15 cellular contexts compared by ENCODE assay signal in the genomic region with DNA sequence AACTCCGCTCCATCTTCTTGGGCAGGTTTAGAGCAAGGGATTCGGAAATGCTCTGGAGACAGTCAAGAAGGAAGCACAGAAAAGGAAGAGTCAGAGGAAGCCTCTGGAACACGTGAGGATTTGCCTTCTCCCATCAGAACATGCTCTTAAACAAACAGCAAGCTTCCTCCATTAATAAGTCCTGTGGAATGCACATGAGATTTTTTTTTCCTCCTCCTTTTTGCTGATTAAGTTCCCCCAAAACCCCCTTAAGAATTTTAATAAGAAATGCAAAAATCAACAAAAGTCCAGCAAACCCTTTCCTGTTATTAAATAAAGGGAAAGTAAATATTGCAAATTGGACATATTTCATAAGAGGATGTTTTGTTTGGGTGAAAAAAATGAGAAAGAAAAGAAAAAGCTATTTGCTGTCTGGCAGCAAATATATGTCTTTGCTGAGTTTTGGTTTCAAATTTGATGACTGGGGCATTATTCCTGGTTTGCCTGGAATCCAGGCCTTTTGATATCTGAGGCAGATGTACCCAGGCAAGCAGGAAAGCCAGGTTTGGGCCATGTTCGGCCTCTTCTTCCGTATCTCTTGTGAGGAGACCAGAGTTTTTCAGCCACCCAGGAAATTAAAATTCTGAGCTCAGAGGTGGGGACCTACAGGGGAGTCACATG. TPM values are rescaled to one million over a fixed set of nuclear protein-coding genes. Genes with fewer than 3 reads are reported as not detected.
DNase-seq lines count a peak whose midpoint lies in the region; ATAC-seq and TF ChIP-seq lines count a peak whose summit lies in the region.
"Had no signal": no experiment of that assay in that cellular context is flagged by ENCODE, and none has a peak within 500 bp of the region (broad histone marks: within the 10 kb centered on the region; RNA-seq: fewer than 3 reads in every experiment).

No MANE protein-coding gene starts in this region.

- H3K4me3 ChIP-seq in adipocyte (ENCODE audit: low read length) (no peak overlapping the region), fibroblast of the aortic adventitia (ENCODE audit: low read depth, low read length) (no peak overlapping the region), skeletal muscle tissue (ENCODE audit: low read length in 3 of 3) (no peak overlapping the region)
- H3K4me3 ChIP-seq: thyroid gland had no signal

- peaks cover 35% of the 10 kb centered on the region for H3K4me1 ChIP-seq in adipocyte (ENCODE audit: control insufficient read depth, insufficient read depth, low read length)
- H3K4me1 ChIP-seq in skeletal muscle tissue (ENCODE audit: control insufficient read depth in 3 of 3, insufficient read depth in 3 of 3, low read length in 3 of 3): peaks cover 0 to 12% (median 3%) of the 10 kb centered on the region in 3 donors

- H3K36me3 ChIP-seq in adipocyte (ENCODE audit: control insufficient read depth, insufficient read depth, low read length, severe bottlenecking) (no peaks in the 10 kb centered on the region), skeletal muscle tissue (ENCODE audit: control insufficient read depth in 3 of 3, insufficient read depth in 3 of 3, low read length in 3 of 3) (no peaks in the 10 kb centered on the region)
- H3K36me3 ChIP-seq: thyroid gland had no signal

- H3K27me3 ChIP-seq in adipocyte (replicated peaks; ENCODE audit: control insufficient read depth, insufficient read depth, low read length): no peaks in the 10 kb centered on the region
- no peaks in the 10 kb centered on the region for H3K27me3 ChIP-seq in skeletal muscle tissue (ENCODE audit: control insufficient read depth in 3 of 3, insufficient read depth in 3 of 3, low read length in 3 of 3)
- H3K27me3 ChIP-seq: thyroid gland had no signal

- H3K27ac ChIP-seq in skeletal muscle tissue (ENCODE audit: low read depth, low read length): peak overlapping the region; percentile 18

- DNase-seq in EH (ENCODE audit: low read depth) (peak; percentile 79), adipocyte (ENCODE audit: low read depth) (peak; percentile 56), fibroblast of the aortic adventitia (ENCODE audit: low read depth) (peak; percentile 60), ecto neural progenitor cell (ENCODE audit: low spot score) (no peak), NCI-H2227 treated with DMSO at 0.1 percent for 48 hours (lab: John Stamatoyannopoulos, UW) (no peak)
- DNase-seq in activated T-cell treated with anti-CD3 and anti-CD28 coated beads, Interleukin-2, amount 50 U/mL, for 48 hours: no peak
- DNase-seq: activated CD4-positive, alpha-beta T cell treated with anti-CD3 and anti-CD28 coated beads for 1 hour; GF-D8; glutamatergic neuron; NCI-H1105; NCI-H526 treated with DMSO at 0.1 percent for 48 hours; posterior cingulate gyrus; thyroid gland had no signal

- TF ChIP-seq CTCF in fibroblast of the aortic adventitia (IDR thresholded peaks at IDR 0.05; ENCODE audit: insufficient read depth, low read length): no peak

- H3K9ac ChIP-seq in adipocyte (ENCODE audit: low read length): peak overlapping the region; percentile 62
- no peak overlapping the region for H3K9ac ChIP-seq in skeletal muscle tissue (ENCODE audit: low read depth in 1 of 3, low read length in 3 of 3)

- H3K9me3 ChIP-seq in adipocyte (ENCODE audit: control insufficient read depth, low read length): no peaks in the 10 kb centered on the region
- H3K9me3 ChIP-seq in skeletal muscle tissue (ENCODE audit: control insufficient read depth in 3 of 3, low read length in 3 of 3): no peaks in the 10 kb centered on the region
- H3K9me3 ChIP-seq: thyroid gland had no signal

- ATAC-seq in GM19395 (IDR thresholded peaks at IDR 0.05; ENCODE audit: unreplicated experiment): no peak

RNA-seq across cellular contexts. Expression of gene TSEN2, which starts 7.9 kb away (rescaled TPM):
- 8.4 and 17.7 TPM in 2 replicates for total RNA-seq in fibroblast of the aortic adventitia (ENCODE audit: low replicate concordance)
- 15.1 TPM for total RNA-seq in skeletal muscle tissue

Comparison
In these comparisons a context has a peak if more than half of its experiments do, and no peak if none do; other contexts are left out.
1. DNase-seq: peak in EH (single experiment), adipocyte (single experiment) and fibroblast of the aortic adventitia (single experiment); none in ecto neural progenitor cell (single experiment), activated T-cell treated with anti-CD3 and anti-CD28 coated beads, Interleukin-2, amount 50 U/mL, for 48 hours (0 of 2) and NCI-H2227 treated with DMSO at 0.1 percent for 48 hours (single experiment).